8 cellular contexts compared by ENCODE assay signal in genomic region chr2:127293386-127293757, GRCh38. TPM values are rescaled to one million over a fixed set of nuclear protein-coding genes. Genes with fewer than 3 reads are reported as not detected.
DNase-seq lines count a peak whose midpoint lies in the region; ATAC-seq and TF ChIP-seq lines count a peak whose summit lies in the region.

No MANE protein-coding gene starts in this region.

- H3K27me3 Mint-ChIP-seq in activated naive CD4-positive, alpha-beta T cell treated with anti-CD3 and anti-CD28 coated beads, Interleukin-2, amount 50 U/mL, for 24 hours, result no peaks in the 10 kb centered on the region
- H3K27me3 Mint-ChIP-seq in natural killer cell treated with Interleukin-12 subunit alpha and Interleukin-12 subunit beta and Interleukin-15 and Interleukin-18, amount 100 ng/mL, for 72 hours, result no peaks in the 10 kb centered on the region

- no peaks in the 10 kb centered on the region for H3K9me3 Mint-ChIP-seq in activated naive CD4-positive, alpha-beta T cell treated with anti-CD3 and anti-CD28 coated beads, Interleukin-2, amount 50 U/mL, for 24 hours
- no peaks in the 10 kb centered on the region for H3K9me3 Mint-ChIP-seq in natural killer cell treated with Interleukin-12 subunit alpha and Interleukin-12 subunit beta and Interleukin-15 and Interleukin-18, amount 100 ng/mL, for 72 hours

- no peaks in the 10 kb centered on the region for H3K9me3 ChIP-seq in SJCRH30 (replicated peaks)

- peaks cover 27% of the 10 kb centered on the region for H3K4me1 Mint-ChIP-seq in activated naive CD4-positive, alpha-beta T cell treated with anti-CD3 and anti-CD28 coated beads, Interleukin-2, amount 50 U/mL, for 24 hours
- peaks cover 34% of the 10 kb centered on the region in 2 donors for H3K4me1 Mint-ChIP-seq in natural killer cell treated with Interleukin-12 subunit alpha and Interleukin-12 subunit beta and Interleukin-15 and Interleukin-18, amount 100 ng/mL, for 72 hours (ENCODE audit: low read depth in 2 of 2)

- no peaks in the 10 kb centered on the region for H3K4me1 ChIP-seq in SJCRH30

- DNase-seq in activated naive CD4-positive, alpha-beta T cell treated with Interleukin-2 at 50 U/mL for 16 hours, result no peak
- DNase-seq in SJCRH30, result no peak
- DNase-seq in epithelial cell of esophagus (ENCODE audit: low read depth), result peak; percentile 32
- DNase-seq in natural killer cell treated with Interleukin-12 subunit alpha and Interleukin-12 subunit beta and Interleukin-15 and Interleukin-18, amount 100 ng/mL, for 72 hours (ENCODE audit: low spot score), result no peak
- no peak for DNase-seq in DMS79 treated with DMSO at 0.1 percent for 48 hours (lab: John Stamatoyannopoulos, UW)
- no peak for DNase-seq in OCI-M1 (lab: John Stamatoyannopoulos, UW)

- H3K36me3 ChIP-seq in SJCRH30, result peaks cover 41% of the 10 kb centered on the region

- no peak for TF ChIP-seq CTCF in epithelial cell of esophagus (IDR thresholded peaks at IDR 0.05; ENCODE audit: insufficient read depth, low read depth, low read length, missing control alignments)

- H3K4me3 ChIP-seq in SJCRH30, result peak overlapping the region; percentile 92
- peak overlapping the region; percentile 85 for H3K4me3 ChIP-seq in epithelial cell of esophagus (ENCODE audit: low read length)

- ATAC-seq in natural killer cell treated with Interleukin-12 subunit alpha and Interleukin-12 subunit beta and Interleukin-15 and Interleukin-18, amount 100 ng/mL, for 72 hours, result peak in 1 of 2 donors; percentile 13
- ATAC-seq in HG03139 (IDR thresholded peaks at IDR 0.05; ENCODE audit: unreplicated experiment), result no peak

- H3K27ac Mint-ChIP-seq in activated naive CD4-positive, alpha-beta T cell treated with anti-CD3 and anti-CD28 coated beads, Interleukin-2, amount 50 U/mL, for 24 hours, result peak overlapping the region; percentile 80
- H3K27ac Mint-ChIP-seq in natural killer cell treated with Interleukin-12 subunit alpha and Interleukin-12 subunit beta and Interleukin-15 and Interleukin-18, amount 100 ng/mL, for 72 hours, result peak overlapping the region; percentile 90 to 93

- no peaks in the 10 kb centered on the region for H3K27me3 ChIP-seq in SJCRH30

- peak overlapping the region; percentile 58 for H3K27ac ChIP-seq in SJCRH30

- H3K4me3 Mint-ChIP-seq in activated naive CD4-positive, alpha-beta T cell treated with anti-CD3 and anti-CD28 coated beads, Interleukin-2, amount 50 U/mL, for 24 hours, result peak overlapping the region; percentile 100
- H3K4me3 Mint-ChIP-seq in natural killer cell treated with Interleukin-12 subunit alpha and Interleukin-12 subunit beta and Interleukin-15 and Interleukin-18, amount 100 ng/mL, for 72 hours, result peak overlapping the region; percentile 100

- H3K36me3 Mint-ChIP-seq in activated naive CD4-positive, alpha-beta T cell treated with anti-CD3 and anti-CD28 coated beads, Interleukin-2, amount 50 U/mL, for 24 hours, result peaks cover 12% of the 10 kb centered on the region
- peaks cover 14% of the 10 kb centered on the region for H3K36me3 Mint-ChIP-seq in natural killer cell treated with Interleukin-12 subunit alpha and Interleukin-12 subunit beta and Interleukin-15 and Interleukin-18, amount 100 ng/mL, for 72 hours

RNA-seq across cellular contexts. Expression of gene ERCC3, which starts 0.6 kb away (rescaled TPM):
- total RNA-seq in SJCRH30 (2014; rRNA removed; shearing (Covaris generic)), result 43.0 and 46.9 TPM in 2 replicates
- total RNA-seq in natural killer cell treated with Interleukin-12 subunit alpha and Interleukin-12 subunit beta and Interleukin-15 and Interleukin-18, amount 100 ng/mL, for 72 hours, result 100 to 1,000 TPM in 1 of 2 donors, 10 to 100 TPM in 1; 73.5 to 102 TPM
